In genomic region chr6:2976571-2977085, GRCh38 we compare ENCODE assay signal across 13 cellular contexts. TPM values are rescaled to one million over a fixed set of nuclear protein-coding genes. Genes with fewer than 3 reads are reported as not detected.
DNase-seq lines count a peak whose midpoint lies in the region; ATAC-seq and TF ChIP-seq lines count a peak whose summit lies in the region.
"Had no signal": no experiment of that assay in that cellular context is flagged by ENCODE, and none has a peak within 500 bp of the region (broad histone marks: within the 10 kb centered on the region; RNA-seq: fewer than 3 reads in every experiment).

No MANE protein-coding gene starts in this region.

- DNase-seq in AG20443 (ENCODE audit: low spot score), result peak; percentile 59
- DNase-seq in astrocyte of the spinal cord (ENCODE audit: low read depth, low spot score), result peak; percentile 78
- peak; percentile 45 for DNase-seq in kidney glomerular epithelial cell (lab: John Stamatoyannopoulos, UW)
- DNase-seq in activated CD4-positive, CD25-positive, alpha-beta regulatory T cell (lab: John Stamatoyannopoulos, UW), result no peak
- DNase-seq in activated CD4-positive, CD25-positive, alpha-beta regulatory T cell treated with anti-CD3 and anti-CD28 coated beads, Interleukin-2, amount 50 U/mL, for 72 hours, result no peak
- no peak for DNase-seq in activated naive CD4-positive, alpha-beta T cell treated with anti-CD3 and anti-CD28 coated beads for 36 hours
- DNase-seq: aorta, heart left ventricle, NCI-H146, OCI-M1 had no signal

- H3K36me3 ChIP-seq in HUES48 (ENCODE audit: control insufficient read depth, insufficient read depth, low read length), result no peaks in the 10 kb centered on the region
- H3K36me3 ChIP-seq: heart left ventricle, thoracic aorta had no signal

- no peaks in the 10 kb centered on the region for H3K9me3 ChIP-seq in HUES48 (ENCODE audit: control insufficient read depth, insufficient read depth, low read length)
- H3K9me3 ChIP-seq: heart left ventricle, thoracic aorta had no signal

- peaks cover 19% of the 10 kb centered on the region for H3K4me1 Mint-ChIP-seq in activated naive CD4-positive, alpha-beta T cell treated with anti-CD3 and anti-CD28 coated beads for 36 hours (ENCODE audit: low read depth)

- no peak for ATAC-seq in HG02610 (IDR thresholded peaks at IDR 0.05; ENCODE audit: unreplicated experiment)
- ATAC-seq: heart left ventricle had no signal

- in situ Hi-C loops in astrocyte of the spinal cord (cut with HindIII; ENCODE audit: low sequenced_read_pairs), result loop anchor here (25.0 kb wide), 1 partner anchor 139 kb away; the partner anchor contains the start of gene SERPINB1

- intact Hi-C loops in activated naive CD4-positive, alpha-beta T cell treated with anti-CD3 and anti-CD28 coated beads for 36 hours (cut with micrococcal nuclease), result no loop called here

- no peaks in the 10 kb centered on the region for H3K9me3 Mint-ChIP-seq in activated naive CD4-positive, alpha-beta T cell treated with anti-CD3 and anti-CD28 coated beads for 36 hours

- H3K9ac ChIP-seq in HUES48 (ENCODE audit: low read depth, low read length), result no peak overlapping the region

- H3K27me3 ChIP-seq in HUES48 (ENCODE audit: control insufficient read depth, insufficient read depth, low read length), result no peaks in the 10 kb centered on the region
- H3K27me3 ChIP-seq: heart left ventricle had no signal

- H3K4me1 ChIP-seq in HUES48 (ENCODE audit: control insufficient read depth, insufficient read depth, low read length), result peaks cover 18% of the 10 kb centered on the region

- H3K27me3 Mint-ChIP-seq in activated naive CD4-positive, alpha-beta T cell treated with anti-CD3 and anti-CD28 coated beads for 36 hours (ENCODE audit: low read depth), result peaks cover 4% of the 10 kb centered on the region

- H3K4me3 ChIP-seq in HUES48 (ENCODE audit: low read depth, low read length) (no peak overlapping the region), astrocyte of the spinal cord (ENCODE audit: low read depth, low read length) (no peak overlapping the region)
- H3K4me3 ChIP-seq: heart left ventricle, thoracic aorta had no signal

- peak overlapping the region; percentile 79 for H3K27ac ChIP-seq in HUES48 (ENCODE audit: low read depth, low read length)
- H3K27ac ChIP-seq: heart left ventricle, thoracic aorta had no signal

- CTCF ChIA-PET in activated naive CD4-positive, alpha-beta T cell treated with anti-CD3 and anti-CD28 coated beads for 36 hours (lab: Charles Lee), result interaction anchor here (0.9 kb wide), 1 partner anchor 17 kb away, joined by 4 read pairs; no protein-coding TSS in a partner anchor

- no peak overlapping the region for H3K4me3 Mint-ChIP-seq in activated naive CD4-positive, alpha-beta T cell treated with anti-CD3 and anti-CD28 coated beads for 36 hours

- no peaks in the 10 kb centered on the region for H3K36me3 Mint-ChIP-seq in activated naive CD4-positive, alpha-beta T cell treated with anti-CD3 and anti-CD28 coated beads for 36 hours (ENCODE audit: low read depth)

- no peak overlapping the region for H3K27ac Mint-ChIP-seq in activated naive CD4-positive, alpha-beta T cell treated with anti-CD3 and anti-CD28 coated beads for 36 hours

- TF ChIP-seq CTCF in astrocyte of the spinal cord (IDR thresholded peaks at IDR 0.05; ENCODE audit: low read depth, low read length), result no peak

RNA-seq across cellular contexts. Expression of gene SERPINB6, which starts 5.3 kb away (rescaled TPM):
- total RNA-seq in activated naive CD4-positive, alpha-beta T cell treated with anti-CD3 and anti-CD28 coated beads for 36 hours, result 10 to 100 TPM; 31.2 to 31.4 TPM

RNA-seq across cellular contexts. Expression of gene NQO2, which starts 23.1 kb away (rescaled TPM):
- 10 to 100 TPM; 18.8 to 21.1 TPM for total RNA-seq in activated naive CD4-positive, alpha-beta T cell treated with anti-CD3 and anti-CD28 coated beads for 36 hours

Comparison
In these comparisons a context has a peak if more than half of its experiments do, and no peak if none do; other contexts are left out.
1. DNase-seq: peak in AG20443 (single experiment), astrocyte of the spinal cord (single experiment) and kidney glomerular epithelial cell (single experiment); none in activated CD4-positive, CD25-positive, alpha-beta regulatory T cell (0 of 4), activated CD4-positive, CD25-positive, alpha-beta regulatory T cell treated with anti-CD3 and anti-CD28 coated beads, Interleukin-2, amount 50 U/mL, for 72 hours (single experiment) and activated naive CD4-positive, alpha-beta T cell treated with anti-CD3 and anti-CD28 coated beads for 36 hours (single experiment).